ENCODE assay signal across 23 cellular contexts in the genomic region with DNA sequence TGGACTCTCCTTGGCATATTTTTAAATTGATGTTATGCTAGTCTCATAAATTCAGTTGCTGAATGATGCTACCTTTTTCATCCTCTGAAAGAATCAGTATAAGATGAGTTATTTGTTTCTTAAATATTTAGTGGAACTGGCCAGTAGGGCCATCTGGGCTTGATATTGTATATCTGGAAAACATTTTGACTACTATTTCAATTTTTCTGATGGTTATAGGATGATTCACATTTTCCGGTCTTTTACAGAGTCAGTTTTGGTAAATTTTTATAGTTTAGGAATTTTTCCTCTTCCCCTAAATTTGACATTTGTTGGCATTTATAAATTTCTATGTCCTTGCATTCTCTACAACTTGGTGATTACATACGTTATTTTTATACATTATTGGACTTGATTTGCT.
"Had no signal": no experiment of that assay in that cellular context is flagged by ENCODE, and none has a peak within 500 bp of the region (broad histone marks: within the 10 kb centered on the region; RNA-seq: fewer than 3 reads in every experiment).

No MANE protein-coding gene starts in this region.

- H3K27ac ChIP-seq: SJSA1, VCaP had no signal

- H3K4me3 ChIP-seq: SJSA1 had no signal

- H3K4me1 ChIP-seq: SJSA1 had no signal

- ATAC-seq: activated naive CD4-positive, alpha-beta T cell treated with anti-CD3 and anti-CD28 coated beads, Interleukin-2, amount 50 U/mL, for 72 hours; activated T-cell treated with anti-CD3 and anti-CD28 coated beads, Interleukin-2, amount 50 U/mL, for 4 hours; T-cell had no signal

- DNase-seq: activated CD4-positive, alpha-beta memory T cell treated with anti-CD3 and anti-CD28 coated beads for 36 hours; activated CD4-positive, alpha-beta T cell treated with anti-CD3 and anti-CD28 coated beads, Interleukin-2, amount 10 ng/mL, durations not matched to agents 7 days and 5 days; activated CD4-positive, CD25-positive, alpha-beta regulatory T cell; activated CD8-positive, alpha-beta memory T cell treated with anti-CD3 and anti-CD28 coated beads for 24 hours; activated effector memory CD4-positive, alpha-beta T cell treated with anti-CD3 and anti-CD28 coated beads, Interleukin-2, amount 50 U/mL, for 16 hours; activated naive CD4-positive, alpha-beta T cell treated with Interleukin-2 at 50 U/mL for 16 hours; activated T-cell treated with anti-CD3 and anti-CD28 coated beads, Interleukin-2, amount 50 U/mL, for 4 hours; cerebellar nuclear complex; Karpas-422; MM.1S; NCI-H1105; NCI-H1436; NCI-H1694 treated with DMSO at 0.1 percent for 48 hours; NCI-H2081; NCI-H510A treated with DMSO at 0.1 percent for 48 hours; NCI-H69; SHP77; T-cell; T-helper 2 cell; T1000 had no signal

- H3K27me3 ChIP-seq: SJSA1 had no signal

- H3K9me3 ChIP-seq: SJSA1 had no signal

- H3K36me3 ChIP-seq: SJSA1 had no signal
